1 cellular context compared by ENCODE assay signal in the genomic region with DNA sequence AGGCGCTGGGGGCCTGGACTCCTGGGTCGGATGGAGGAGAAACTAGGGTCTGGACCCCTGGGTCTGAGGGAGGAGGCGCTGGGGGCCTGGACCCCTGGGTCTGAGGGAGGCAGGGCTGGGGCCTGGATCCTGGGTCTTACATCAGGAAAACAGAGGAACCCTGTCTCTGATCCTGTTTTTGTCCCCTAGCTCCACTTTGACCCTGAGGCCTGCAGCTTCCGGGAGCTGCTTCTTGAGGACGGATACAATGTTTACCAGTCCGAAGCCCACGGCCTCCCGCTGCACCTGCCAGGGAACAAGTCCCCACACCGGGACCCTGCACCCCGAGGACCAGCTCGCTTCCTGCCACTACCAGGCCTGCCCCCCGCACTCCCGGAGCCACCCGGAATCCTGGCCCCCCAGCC.
TF ChIP-seq lines count a peak whose summit lies in the region.

No MANE protein-coding gene starts in this region.

TF ChIP-seq in HepG2, 621 proteins besides CTCF, POLR2A, EP300 and RAD21 (continued from another document and continues in another):
- TF ChIP-seq TCF12 (IDR thresholded peaks at IDR 0.05), result no peak
- TF ChIP-seq TCF12 (CRISPR knock-in tag; IDR thresholded peaks at IDR 0.05), result 0 out of 2 replicates have a peak, but pooled peaks have one; percentile 53
- no peak for TF ChIP-seq TBX3 (IDR thresholded peaks at IDR 0.05; ENCODE audit: borderline replicate concordance)
- TF ChIP-seq AHR (CRISPR knock-in tag; IDR thresholded peaks at IDR 0.05), result no peak
- TF ChIP-seq ZNF569 (CRISPR knock-in tag; IDR thresholded peaks at IDR 0.05; ENCODE audit: borderline replicate concordance), result no peak
- no peak for TF ChIP-seq ESRRA (CRISPR knock-in tag; IDR thresholded peaks at IDR 0.05; ENCODE audit: low read depth)
- no peak for TF ChIP-seq ZNF83 (CRISPR knock-in tag; IDR thresholded peaks at IDR 0.05; ENCODE audit: borderline replicate concordance)
- TF ChIP-seq ZNF12 (CRISPR knock-in tag; IDR thresholded peaks at IDR 0.05), result no peak
- TF ChIP-seq FOSL2 (CRISPR knock-in tag; IDR thresholded peaks at IDR 0.05), result no peak
- no peak for TF ChIP-seq PLRG1 (conservative IDR thresholded peaks at IDR 0.05)
- TF ChIP-seq, protein P1, sequence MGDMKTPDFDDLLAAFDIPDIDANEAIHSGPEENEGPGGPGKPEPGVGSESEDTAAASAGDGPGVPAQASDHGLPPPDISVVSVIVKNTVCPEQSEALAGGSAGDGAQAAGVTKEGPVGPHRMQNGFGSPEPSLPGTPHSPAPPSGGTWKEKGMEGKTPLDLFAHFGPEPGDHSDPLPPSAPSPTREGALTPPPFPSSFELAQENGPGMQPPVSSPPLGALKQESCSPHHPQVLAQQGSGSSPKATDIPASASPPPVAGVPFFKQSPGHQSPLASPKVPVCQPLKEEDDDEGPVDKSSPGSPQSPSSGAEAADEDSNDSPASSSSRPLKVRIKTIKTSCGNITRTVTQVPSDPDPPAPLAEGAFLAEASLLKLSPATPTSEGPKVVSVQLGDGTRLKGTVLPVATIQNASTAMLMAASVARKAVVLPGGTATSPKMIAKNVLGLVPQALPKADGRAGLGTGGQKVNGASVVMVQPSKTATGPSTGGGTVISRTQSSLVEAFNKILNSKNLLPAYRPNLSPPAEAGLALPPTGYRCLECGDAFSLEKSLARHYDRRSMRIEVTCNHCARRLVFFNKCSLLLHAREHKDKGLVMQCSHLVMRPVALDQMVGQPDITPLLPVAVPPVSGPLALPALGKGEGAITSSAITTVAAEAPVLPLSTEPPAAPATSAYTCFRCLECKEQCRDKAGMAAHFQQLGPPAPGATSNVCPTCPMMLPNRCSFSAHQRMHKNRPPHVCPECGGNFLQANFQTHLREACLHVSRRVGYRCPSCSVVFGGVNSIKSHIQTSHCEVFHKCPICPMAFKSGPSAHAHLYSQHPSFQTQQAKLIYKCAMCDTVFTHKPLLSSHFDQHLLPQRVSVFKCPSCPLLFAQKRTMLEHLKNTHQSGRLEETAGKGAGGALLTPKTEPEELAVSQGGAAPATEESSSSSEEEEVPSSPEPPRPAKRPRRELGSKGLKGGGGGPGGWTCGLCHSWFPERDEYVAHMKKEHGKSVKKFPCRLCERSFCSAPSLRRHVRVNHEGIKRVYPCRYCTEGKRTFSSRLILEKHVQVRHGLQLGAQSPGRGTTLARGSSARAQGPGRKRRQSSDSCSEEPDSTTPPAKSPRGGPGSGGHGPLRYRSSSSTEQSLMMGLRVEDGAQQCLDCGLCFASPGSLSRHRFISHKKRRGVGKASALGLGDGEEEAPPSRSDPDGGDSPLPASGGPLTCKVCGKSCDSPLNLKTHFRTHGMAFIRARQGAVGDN (CRISPR knock-in tag; IDR thresholded peaks at IDR 0.05), result peak; percentile 83
- TF ChIP-seq, protein P2, sequence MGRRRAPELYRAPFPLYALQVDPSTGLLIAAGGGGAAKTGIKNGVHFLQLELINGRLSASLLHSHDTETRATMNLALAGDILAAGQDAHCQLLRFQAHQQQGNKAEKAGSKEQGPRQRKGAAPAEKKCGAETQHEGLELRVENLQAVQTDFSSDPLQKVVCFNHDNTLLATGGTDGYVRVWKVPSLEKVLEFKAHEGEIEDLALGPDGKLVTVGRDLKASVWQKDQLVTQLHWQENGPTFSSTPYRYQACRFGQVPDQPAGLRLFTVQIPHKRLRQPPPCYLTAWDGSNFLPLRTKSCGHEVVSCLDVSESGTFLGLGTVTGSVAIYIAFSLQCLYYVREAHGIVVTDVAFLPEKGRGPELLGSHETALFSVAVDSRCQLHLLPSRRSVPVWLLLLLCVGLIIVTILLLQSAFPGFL (CRISPR knock-in tag; IDR thresholded peaks at IDR 0.05), result no peak
- peak; percentile 42; the same call in 1 of the 2 replicates for TF ChIP-seq ZNF264 (CRISPR knock-in tag; IDR thresholded peaks at IDR 0.05)
- TF ChIP-seq ZSCAN9 (CRISPR knock-in tag; IDR thresholded peaks at IDR 0.05; ENCODE audit: borderline replicate concordance), result no peak
- no peak for TF ChIP-seq ZBTB21 (CRISPR knock-in tag; IDR thresholded peaks at IDR 0.05)
- TF ChIP-seq ZNF570 (CRISPR knock-in tag; IDR thresholded peaks at IDR 0.05; ENCODE audit: borderline replicate concordance), result no peak
- TF ChIP-seq SP2 (CRISPR knock-in tag; IDR thresholded peaks at IDR 0.05), result no peak
- no peak for TF ChIP-seq ZNF616 (CRISPR knock-in tag; IDR thresholded peaks at IDR 0.05; ENCODE audit: low read depth)
- peak; percentile 67 for TF ChIP-seq HNF4A (CRISPR knock-in tag; IDR thresholded peaks at IDR 0.05)
- no peak for TF ChIP-seq ZFP36 (IDR thresholded peaks at IDR 0.05; ENCODE audit: borderline replicate concordance, low read depth, low read length, partially characterized antibody)
- no peak for TF ChIP-seq NFE2 (CRISPR knock-in tag; IDR thresholded peaks at IDR 0.05)
- TF ChIP-seq ZNF629 (CRISPR knock-in tag; conservative IDR thresholded peaks at IDR 0.05), result no peak
- TF ChIP-seq MAFF (IDR thresholded peaks at IDR 0.05; ENCODE audit: low read depth, low read length), result no peak
- TF ChIP-seq GABPA (IDR thresholded peaks at IDR 0.05; ENCODE audit: low read depth, low read length), result no peak
- TF ChIP-seq GABPA (CRISPR knock-in tag; IDR thresholded peaks at IDR 0.05; ENCODE audit: low read depth), result peak; percentile 72
- TF ChIP-seq, protein P3, sequence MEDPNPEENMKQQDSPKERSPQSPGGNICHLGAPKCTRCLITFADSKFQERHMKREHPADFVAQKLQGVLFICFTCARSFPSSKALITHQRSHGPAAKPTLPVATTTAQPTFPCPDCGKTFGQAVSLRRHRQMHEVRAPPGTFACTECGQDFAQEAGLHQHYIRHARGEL (CRISPR knock-in tag; IDR thresholded peaks at IDR 0.05), result no peak
- TF ChIP-seq, protein P4, sequence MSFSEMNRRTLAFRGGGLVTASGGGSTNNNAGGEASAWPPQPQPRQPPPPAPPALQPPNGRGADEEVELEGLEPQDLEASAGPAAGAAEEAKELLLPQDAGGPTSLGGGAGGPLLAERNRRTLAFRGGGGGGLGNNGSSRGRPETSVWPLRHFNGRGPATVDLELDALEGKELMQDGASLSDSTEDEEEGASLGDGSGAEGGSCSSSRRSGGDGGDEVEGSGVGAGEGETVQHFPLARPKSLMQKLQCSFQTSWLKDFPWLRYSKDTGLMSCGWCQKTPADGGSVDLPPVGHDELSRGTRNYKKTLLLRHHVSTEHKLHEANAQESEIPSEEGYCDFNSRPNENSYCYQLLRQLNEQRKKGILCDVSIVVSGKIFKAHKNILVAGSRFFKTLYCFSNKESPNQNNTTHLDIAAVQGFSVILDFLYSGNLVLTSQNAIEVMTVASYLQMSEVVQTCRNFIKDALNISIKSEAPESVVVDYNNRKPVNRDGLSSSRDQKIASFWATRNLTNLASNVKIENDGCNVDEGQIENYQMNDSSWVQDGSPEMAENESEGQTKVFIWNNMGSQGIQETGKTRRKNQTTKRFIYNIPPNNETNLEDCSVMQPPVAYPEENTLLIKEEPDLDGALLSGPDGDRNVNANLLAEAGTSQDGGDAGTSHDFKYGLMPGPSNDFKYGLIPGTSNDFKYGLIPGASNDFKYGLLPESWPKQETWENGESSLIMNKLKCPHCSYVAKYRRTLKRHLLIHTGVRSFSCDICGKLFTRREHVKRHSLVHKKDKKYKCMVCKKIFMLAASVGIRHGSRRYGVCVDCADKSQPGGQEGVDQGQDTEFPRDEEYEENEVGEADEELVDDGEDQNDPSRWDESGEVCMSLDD (CRISPR knock-in tag; IDR thresholded peaks at IDR 0.05; ENCODE audit: borderline replicate concordance), result 0 out of 2 replicates have a peak, but pooled peaks have one; percentile 45
- no peak for TF ChIP-seq ATF1 (CRISPR knock-in tag; IDR thresholded peaks at IDR 0.05)
- peak; percentile 84 for TF ChIP-seq ELF3 (CRISPR knock-in tag; IDR thresholded peaks at IDR 0.05)
- TF ChIP-seq TEAD3 (CRISPR knock-in tag; optimal IDR thresholded peaks at IDR 0.05; ENCODE audit: borderline replicate concordance), result peak; percentile 44
- TF ChIP-seq HES4 (CRISPR knock-in tag; IDR thresholded peaks at IDR 0.05; ENCODE audit: borderline replicate concordance), result no peak
- TF ChIP-seq, protein P5, sequence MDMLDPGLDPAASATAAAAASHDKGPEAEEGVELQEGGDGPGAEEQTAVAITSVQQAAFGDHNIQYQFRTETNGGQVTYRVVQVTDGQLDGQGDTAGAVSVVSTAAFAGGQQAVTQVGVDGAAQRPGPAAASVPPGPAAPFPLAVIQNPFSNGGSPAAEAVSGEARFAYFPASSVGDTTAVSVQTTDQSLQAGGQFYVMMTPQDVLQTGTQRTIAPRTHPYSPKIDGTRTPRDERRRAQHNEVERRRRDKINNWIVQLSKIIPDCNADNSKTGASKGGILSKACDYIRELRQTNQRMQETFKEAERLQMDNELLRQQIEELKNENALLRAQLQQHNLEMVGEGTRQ (IDR thresholded peaks at IDR 0.05; ENCODE audit: low read depth, low read length), result no peak
- TF ChIP-seq, protein P5 (CRISPR knock-in tag; IDR thresholded peaks at IDR 0.05; ENCODE audit: borderline replicate concordance), result no peak
- no peak for TF ChIP-seq ZNF737 (CRISPR knock-in tag; IDR thresholded peaks at IDR 0.05; ENCODE audit: borderline replicate concordance)
- TF ChIP-seq GABPB1 (CRISPR knock-in tag; IDR thresholded peaks at IDR 0.05), result peak; percentile 72
- TF ChIP-seq SNAPC2 (CRISPR knock-in tag; IDR thresholded peaks at IDR 0.05), result no peak
- no peak for TF ChIP-seq RFX1 (IDR thresholded peaks at IDR 0.05)
- no peak for TF ChIP-seq SMC3 (IDR thresholded peaks at IDR 0.05; ENCODE audit: low read length)
- no peak for TF ChIP-seq ZSCAN25 (CRISPR knock-in tag; IDR thresholded peaks at IDR 0.05)
- TF ChIP-seq, protein P6, sequence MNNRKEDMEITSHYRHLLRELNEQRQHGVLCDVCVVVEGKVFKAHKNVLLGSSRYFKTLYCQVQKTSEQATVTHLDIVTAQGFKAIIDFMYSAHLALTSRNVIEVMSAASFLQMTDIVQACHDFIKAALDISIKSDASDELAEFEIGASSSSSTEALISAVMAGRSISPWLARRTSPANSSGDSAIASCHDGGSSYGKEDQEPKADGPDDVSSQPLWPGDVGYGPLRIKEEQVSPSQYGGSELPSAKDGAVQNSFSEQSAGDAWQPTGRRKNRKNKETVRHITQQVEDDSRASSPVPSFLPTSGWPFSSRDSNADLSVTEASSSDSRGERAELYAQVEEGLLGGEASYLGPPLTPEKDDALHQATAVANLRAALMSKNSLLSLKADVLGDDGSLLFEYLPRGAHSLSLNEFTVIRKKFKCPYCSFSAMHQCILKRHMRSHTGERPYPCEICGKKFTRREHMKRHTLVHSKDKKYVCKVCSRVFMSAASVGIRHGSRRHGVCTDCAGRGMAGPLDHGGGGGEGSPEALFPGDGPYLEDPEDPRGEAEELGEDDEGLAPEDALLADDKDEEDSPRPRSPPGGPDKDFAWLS (CRISPR knock-in tag; IDR thresholded peaks at IDR 0.05; ENCODE audit: borderline replicate concordance), result no peak
- no peak for TF ChIP-seq ZNF746 (CRISPR knock-in tag; IDR thresholded peaks at IDR 0.05)
- no peak for TF ChIP-seq ADNP (CRISPR knock-in tag; IDR thresholded peaks at IDR 0.05)
- TF ChIP-seq, protein P7, sequence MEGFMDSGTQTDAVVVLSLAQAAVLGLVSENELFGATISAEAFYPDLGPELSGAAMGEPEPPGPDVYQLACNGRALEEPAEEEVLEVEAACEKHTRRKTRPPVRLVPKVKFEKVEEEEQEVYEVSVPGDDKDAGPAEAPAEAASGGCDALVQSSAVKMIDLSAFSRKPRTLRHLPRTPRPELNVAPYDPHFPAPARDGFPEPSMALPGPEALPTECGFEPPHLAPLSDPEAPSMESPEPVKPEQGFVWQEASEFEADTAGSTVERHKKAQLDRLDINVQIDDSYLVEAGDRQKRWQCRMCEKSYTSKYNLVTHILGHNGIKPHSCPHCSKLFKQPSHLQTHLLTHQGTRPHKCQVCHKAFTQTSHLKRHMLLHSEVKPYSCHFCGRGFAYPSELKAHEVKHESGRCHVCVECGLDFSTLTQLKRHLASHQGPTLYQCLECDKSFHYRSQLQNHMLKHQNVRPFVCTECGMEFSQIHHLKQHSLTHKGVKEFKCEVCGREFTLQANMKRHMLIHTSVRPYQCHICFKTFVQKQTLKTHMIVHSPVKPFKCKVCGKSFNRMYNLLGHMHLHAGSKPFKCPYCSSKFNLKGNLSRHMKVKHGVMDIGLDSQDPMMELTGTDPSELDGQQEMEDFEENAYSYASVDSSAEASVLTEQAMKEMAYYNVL (CRISPR knock-in tag; IDR thresholded peaks at IDR 0.05; ENCODE audit: borderline replicate concordance), result 0 out of 2 replicates have a peak, but pooled peaks have one; percentile 22
- no peak for TF ChIP-seq MED13 (CRISPR knock-in tag; IDR thresholded peaks at IDR 0.05)
- TF ChIP-seq, protein P8, sequence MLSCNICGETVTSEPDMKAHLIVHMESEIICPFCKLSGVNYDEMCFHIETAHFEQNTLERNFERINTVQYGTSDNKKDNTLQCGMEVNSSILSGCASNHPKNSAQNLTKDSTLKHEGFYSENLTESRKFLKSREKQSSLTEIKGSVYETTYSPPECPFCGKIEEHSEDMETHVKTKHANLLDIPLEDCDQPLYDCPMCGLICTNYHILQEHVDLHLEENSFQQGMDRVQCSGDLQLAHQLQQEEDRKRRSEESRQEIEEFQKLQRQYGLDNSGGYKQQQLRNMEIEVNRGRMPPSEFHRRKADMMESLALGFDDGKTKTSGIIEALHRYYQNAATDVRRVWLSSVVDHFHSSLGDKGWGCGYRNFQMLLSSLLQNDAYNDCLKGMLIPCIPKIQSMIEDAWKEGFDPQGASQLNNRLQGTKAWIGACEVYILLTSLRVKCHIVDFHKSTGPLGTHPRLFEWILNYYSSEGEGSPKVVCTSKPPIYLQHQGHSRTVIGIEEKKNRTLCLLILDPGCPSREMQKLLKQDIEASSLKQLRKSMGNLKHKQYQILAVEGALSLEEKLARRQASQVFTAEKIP (CRISPR knock-in tag; IDR thresholded peaks at IDR 0.05; ENCODE audit: borderline replicate concordance), result no peak
- TF ChIP-seq ZBTB7B (CRISPR knock-in tag; IDR thresholded peaks at IDR 0.05), result peak; percentile 73
- no peak for TF ChIP-seq ZNF644 (CRISPR knock-in tag; IDR thresholded peaks at IDR 0.05; ENCODE audit: low read depth)
- TF ChIP-seq JUND (CRISPR knock-in tag; IDR thresholded peaks at IDR 0.05), result no peak
- no peak for TF ChIP-seq PHF5A (CRISPR knock-in tag; IDR thresholded peaks at IDR 0.05; ENCODE audit: low read depth, unreplicated experiment)
- TF ChIP-seq GZF1 (CRISPR knock-in tag; IDR thresholded peaks at IDR 0.05), result no peak
- TF ChIP-seq ETV6 (CRISPR knock-in tag; conservative IDR thresholded peaks at IDR 0.05), result no peak
- TF ChIP-seq, protein P9, sequence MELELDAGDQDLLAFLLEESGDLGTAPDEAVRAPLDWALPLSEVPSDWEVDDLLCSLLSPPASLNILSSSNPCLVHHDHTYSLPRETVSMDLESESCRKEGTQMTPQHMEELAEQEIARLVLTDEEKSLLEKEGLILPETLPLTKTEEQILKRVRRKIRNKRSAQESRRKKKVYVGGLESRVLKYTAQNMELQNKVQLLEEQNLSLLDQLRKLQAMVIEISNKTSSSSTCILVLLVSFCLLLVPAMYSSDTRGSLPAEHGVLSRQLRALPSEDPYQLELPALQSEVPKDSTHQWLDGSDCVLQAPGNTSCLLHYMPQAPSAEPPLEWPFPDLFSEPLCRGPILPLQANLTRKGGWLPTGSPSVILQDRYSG (CRISPR knock-in tag; IDR thresholded peaks at IDR 0.05), result no peak
